8 cellular contexts compared by ENCODE assay signal in the genomic region with DNA sequence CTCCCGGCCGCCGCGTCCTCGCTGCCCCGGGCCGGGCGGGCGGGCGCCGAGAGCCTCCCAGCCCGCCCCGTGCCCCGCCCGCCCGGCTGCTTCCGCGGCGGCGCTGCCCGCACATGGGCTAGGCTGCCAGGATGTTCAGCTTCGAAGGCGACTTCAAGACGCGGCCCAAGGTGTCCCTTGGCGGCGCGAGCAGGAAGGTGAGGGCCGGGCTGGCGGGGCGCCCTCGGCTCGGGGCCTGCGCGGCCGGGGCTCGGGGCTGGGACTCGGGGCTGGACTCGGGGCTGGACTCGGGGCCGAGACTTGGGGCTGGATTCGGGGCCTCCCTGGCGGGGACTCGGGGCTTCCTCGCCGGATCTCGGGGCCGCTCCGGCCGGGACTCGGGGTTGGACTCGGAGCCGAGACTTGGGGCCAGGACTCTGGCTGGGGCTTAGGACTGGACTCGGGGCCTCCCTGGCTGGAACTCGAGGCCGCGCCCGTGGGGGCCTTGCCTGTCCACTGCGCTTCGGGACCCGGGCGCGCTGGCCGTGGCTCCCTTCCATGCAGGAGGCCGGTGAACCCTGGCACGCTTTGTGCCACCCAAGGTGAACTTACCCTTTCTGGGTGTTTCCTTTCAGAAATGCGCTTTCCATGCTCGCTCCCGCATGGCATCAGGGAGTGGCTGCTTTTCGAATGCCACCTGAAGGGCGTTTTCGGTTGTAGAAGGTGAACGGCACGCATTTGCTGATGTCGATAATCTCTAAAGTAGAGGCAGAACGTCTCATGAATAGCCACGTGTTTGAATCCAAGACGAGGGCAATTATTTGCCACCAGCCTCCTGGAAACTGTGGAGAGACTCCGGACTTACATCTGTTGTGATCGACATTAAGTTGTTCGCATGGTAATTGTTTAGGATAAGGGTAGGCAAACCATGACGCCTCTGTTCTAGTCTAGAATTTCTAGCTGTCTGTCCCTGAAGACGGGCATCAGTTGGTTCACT. TPM values are rescaled to one million over a fixed set of nuclear protein-coding genes. Genes with fewer than 3 reads are reported as not detected.
DNase-seq lines count a peak whose midpoint lies in the region; ATAC-seq and TF ChIP-seq lines count a peak whose summit lies in the region.

No MANE protein-coding gene starts in this region.

- peak overlapping the region; percentile 97 for H3K4me2 ChIP-seq in mesendoderm (ENCODE audit: low read length)

- peak overlapping the region; percentile 98 for H3K56ac ChIP-seq in mesendoderm (ENCODE audit: low read length)

- peak overlapping the region; percentile 98 for H3K27ac ChIP-seq in mesendoderm (ENCODE audit: low read depth, low read length)

- peak overlapping the region; percentile 85 for H3K4ac ChIP-seq in mesendoderm (ENCODE audit: low read depth, low read length)

- CTCF ChIA-PET in activated B cell treated with CpG ODN at 0.5 μM for 24 hours (lab: Charles Lee): no interaction called here

- DNase-seq in AG09309 (ENCODE audit: low read depth) (no peak), activated B cell treated with CpG ODN at 0.5 μM for 24 hours (no peak), mesendoderm (peak; percentile 69), inferior parietal cortex (ENCODE audit: extremely low spot score) (no peak)
- DNase-seq in stimulated activated CD8-positive, alpha-beta memory T cell treated with anti-CD3 and anti-CD28 coated beads, Interleukin-4, amount 100 ng/mL, for 48 hours: peak; percentile 57

- no peaks in the 10 kb centered on the region for H3K27me3 ChIP-seq in mesendoderm (ENCODE audit: insufficient read depth, low read length, poor library complexity)

- ATAC-seq in GM19351 (IDR thresholded peaks at IDR 0.05; ENCODE audit: unreplicated experiment) (peak; percentile 37), HG03460 (IDR thresholded peaks at IDR 0.05; ENCODE audit: unreplicated experiment) (peak; percentile 52), activated B cell treated with CpG ODN at 0.5 μM for 24 hours (ENCODE audit: low read depth) (peak; percentile 66)

- H3K27me3 Mint-ChIP-seq in activated B cell treated with CpG ODN at 0.5 μM for 24 hours: no peaks in the 10 kb centered on the region
- H3K27me3 Mint-ChIP-seq in dendritic cell treated with granulocyte-macrophage colony-stimulating factor and Interleukin-4, amounts not matched to agents 40 ng/mL and 50 ng/mL, for 4 days: peaks cover 2% of the 10 kb centered on the region

- peak overlapping the region; percentile 75 for H3K27ac Mint-ChIP-seq in activated B cell treated with CpG ODN at 0.5 μM for 24 hours
- peak overlapping the region; percentile 74 for H3K27ac Mint-ChIP-seq in dendritic cell treated with granulocyte-macrophage colony-stimulating factor and Interleukin-4, amounts not matched to agents 40 ng/mL and 50 ng/mL, for 4 days

- no peak overlapping the region for H2BK5ac ChIP-seq in mesendoderm (ENCODE audit: low read length)

- peaks cover 20% of the 10 kb centered on the region for H3K79me1 ChIP-seq in mesendoderm (ENCODE audit: low read length)

- no CpG with 5 or more reads among the region's 83 CpGs for WGBS in mesendoderm (ENCODE audit: extremely low coverage, insufficient coverage, low lambda C conversion rate)

- H3K23ac ChIP-seq in mesendoderm (ENCODE audit: low read length): peak overlapping the region; percentile 80

- H4K5ac ChIP-seq in mesendoderm (ENCODE audit: low read length): no peak overlapping the region

- peaks cover 52% of the 10 kb centered on the region for H3K79me2 ChIP-seq in mesendoderm (ENCODE audit: control insufficient read depth, insufficient read depth, low read length)

- H3K4me1 Mint-ChIP-seq in activated B cell treated with CpG ODN at 0.5 μM for 24 hours: peaks cover 43% of the 10 kb centered on the region
- peaks cover 53% of the 10 kb centered on the region for H3K4me1 Mint-ChIP-seq in dendritic cell treated with granulocyte-macrophage colony-stimulating factor and Interleukin-4, amounts not matched to agents 40 ng/mL and 50 ng/mL, for 4 days (ENCODE audit: low read depth)

- H3K36me3 Mint-ChIP-seq in activated B cell treated with CpG ODN at 0.5 μM for 24 hours (ENCODE audit: low read depth): peaks cover 36% of the 10 kb centered on the region
- peaks cover 45% of the 10 kb centered on the region for H3K36me3 Mint-ChIP-seq in dendritic cell treated with granulocyte-macrophage colony-stimulating factor and Interleukin-4, amounts not matched to agents 40 ng/mL and 50 ng/mL, for 4 days (ENCODE audit: low read depth)

- peak overlapping the region; percentile 57 for H3K4me3 ChIP-seq in AG09309 (ENCODE audit: control insufficient read depth, low read depth, low read length)
- peak overlapping the region; percentile 95 for H3K4me3 ChIP-seq in mesendoderm (ENCODE audit: low read length)

- H2BK120ac ChIP-seq in mesendoderm (ENCODE audit: low read depth, low read length): no peak overlapping the region

- H3K4me1 ChIP-seq in mesendoderm (ENCODE audit: control insufficient read depth, low read depth, low read length): peaks cover 6% of the 10 kb centered on the region

- H3K36me3 ChIP-seq in mesendoderm (ENCODE audit: control insufficient read depth, insufficient read depth, low read length): peaks cover 7% of the 10 kb centered on the region

- H3K9me3 Mint-ChIP-seq in activated B cell treated with CpG ODN at 0.5 μM for 24 hours: no peaks in the 10 kb centered on the region
- H3K9me3 Mint-ChIP-seq in dendritic cell treated with granulocyte-macrophage colony-stimulating factor and Interleukin-4, amounts not matched to agents 40 ng/mL and 50 ng/mL, for 4 days: no peaks in the 10 kb centered on the region

- peak overlapping the region; percentile 58 for H4K8ac ChIP-seq in mesendoderm (ENCODE audit: low read depth, low read length)

- TF ChIP-seq CTCF in AG09309 (IDR thresholded peaks at IDR 0.05; ENCODE audit: control insufficient read depth, insufficient read depth, low read depth, low read length, missing control alignments) (no peak), activated B cell treated with CpG ODN at 0.5 μM for 24 hours (IDR thresholded peaks at IDR 0.05) (no peak)

- peak overlapping the region; percentile 94 for H3K18ac ChIP-seq in mesendoderm (ENCODE audit: low read length)

- no peak overlapping the region for H2AK5ac ChIP-seq in mesendoderm (ENCODE audit: low read length)

- intact Hi-C loops in activated B cell treated with CpG ODN at 0.5 μM for 24 hours (cut with micrococcal nuclease): loop anchor here (2.0 to 5.0 kb wide), 8 partner anchors 163 to 1932 kb away; partner anchors contain the start of genes DNAJB6, INSIG1, NCAPG2 and NOM1
- intact Hi-C loops in dendritic cell treated with granulocyte-macrophage colony-stimulating factor and Interleukin-4, amounts not matched to agents 40 ng/mL and 50 ng/mL, for 4 days (cut with micrococcal nuclease): loop anchor here (5.0 kb wide), 1 partner anchor 247 kb away; the partner anchor contains the start of gene LMBR1

- H3K4me3 Mint-ChIP-seq in activated B cell treated with CpG ODN at 0.5 μM for 24 hours: peak overlapping the region; percentile 77
- peak overlapping the region; percentile 79 for H3K4me3 Mint-ChIP-seq in dendritic cell treated with granulocyte-macrophage colony-stimulating factor and Interleukin-4, amounts not matched to agents 40 ng/mL and 50 ng/mL, for 4 days

- no peak overlapping the region for H2BK15ac ChIP-seq in mesendoderm (replicated peaks; ENCODE audit: low read depth)

- POLR2A ChIA-PET in activated B cell treated with CpG ODN at 0.5 μM for 24 hours (lab: Charles Lee): interaction anchor here (0.6 to 0.8 kb wide), 2 partner anchors 231 to 1837 kb away, joined by 3 read pairs; no protein-coding TSS in a partner anchor

- H3K9ac ChIP-seq in mesendoderm (ENCODE audit: low read length): peak overlapping the region; percentile 98

RNA-seq across cellular contexts. Expression of gene UBE3C, which starts 0.7 kb away (rescaled TPM):
- total RNA-seq in activated B cell treated with CpG ODN at 0.5 μM for 24 hours: 52.8 and 65.3 TPM in 2 replicates
- 37.4 TPM for polyA plus RNA-seq in mesendoderm (2013, experiment 1 of 2)
- 37.0 TPM for polyA plus RNA-seq in mesendoderm (2013, experiment 2 of 2)

Comparison
In these comparisons a context has a peak if more than half of its experiments do, and no peak if none do; other contexts are left out.
1. DNase-seq: peak in mesendoderm (single experiment) and stimulated activated CD8-positive, alpha-beta memory T cell treated with anti-CD3 and anti-CD28 coated beads, Interleukin-4, amount 100 ng/mL, for 48 hours (single experiment); none in AG09309 (single experiment), activated B cell treated with CpG ODN at 0.5 μM for 24 hours (single experiment) and inferior parietal cortex (single experiment).
2. Peak in every context shown above with its lines, with median percentiles within 50 percentile points of each other: ATAC-seq.